In the genomic region with DNA sequence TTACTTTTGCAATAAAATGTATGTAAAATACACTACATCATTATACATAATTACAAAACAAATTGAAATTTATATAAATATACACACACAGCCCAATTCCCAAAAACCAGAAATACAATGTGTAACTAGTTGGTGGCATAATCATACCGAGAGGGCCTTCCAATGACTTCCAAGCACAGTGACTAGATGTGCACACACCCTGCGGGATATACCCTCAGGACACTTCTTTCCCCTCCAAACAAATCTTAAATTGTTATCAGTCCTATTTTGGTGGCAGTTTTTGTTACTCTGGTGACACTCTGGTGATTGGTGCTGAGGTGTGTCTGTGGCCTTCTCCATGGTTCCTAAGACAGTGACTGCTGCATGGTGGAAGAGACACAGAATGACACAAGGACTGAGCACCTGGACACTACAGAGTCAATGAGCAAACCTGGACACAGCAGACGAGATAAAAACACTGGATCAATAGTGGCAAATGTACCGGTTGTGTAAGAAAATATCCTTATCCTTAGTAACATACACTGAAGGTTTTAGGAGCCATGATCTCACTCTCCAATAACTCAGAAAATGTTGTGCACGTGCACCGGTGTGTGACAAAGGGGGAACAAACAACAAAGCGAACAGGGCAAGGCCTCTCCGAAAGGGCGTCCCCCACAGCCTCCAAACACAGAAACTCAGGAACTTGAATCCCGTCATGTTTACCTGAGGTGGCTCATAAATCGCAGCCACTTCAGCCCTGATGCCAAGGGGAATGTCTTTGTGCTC, we compare ENCODE assay signal across 28 cellular contexts. TPM values are rescaled to one million over a fixed set of nuclear protein-coding genes. Genes with fewer than 3 reads are reported as not detected.
"Had no signal": no experiment of that assay in that cellular context is flagged by ENCODE, and none has a peak within 500 bp of the region (broad histone marks: within the 10 kb centered on the region; RNA-seq: fewer than 3 reads in every experiment).

No MANE protein-coding gene starts in this region.

- H3K4me1 Mint-ChIP-seq: nephron had no signal

- H3K4me3 ChIP-seq: adrenal gland, ascending aorta, breast epithelium, colonic mucosa, dorsolateral prefrontal cortex, stomach, suprapubic skin, tibial nerve had no signal

- H3K4me3 Mint-ChIP-seq: central memory CD8-positive, alpha-beta T cell; effector memory CD8-positive, alpha-beta T cell; memory B cell; nephron; stimulated activated memory B cell treated with anti-CD40 and anti-IgM and Interleukin-4, amounts not matched to agents 10 μg/mL and 1 μg/mL and 100 μg/mL, for 72 hours; T-helper 17 cell had no signal

- H3K9me3 Mint-ChIP-seq: central memory CD8-positive, alpha-beta T cell; effector memory CD8-positive, alpha-beta T cell; memory B cell; nephron; stimulated activated memory B cell treated with anti-CD40 and anti-IgM and Interleukin-4, amounts not matched to agents 10 μg/mL and 1 μg/mL and 100 μg/mL, for 72 hours had no signal

- H3K36me3 ChIP-seq: breast epithelium had no signal

- H3K27me3 Mint-ChIP-seq: central memory CD8-positive, alpha-beta T cell; effector memory CD8-positive, alpha-beta T cell; memory B cell; stimulated activated memory B cell treated with anti-CD40 and anti-IgM and Interleukin-4, amounts not matched to agents 10 μg/mL and 1 μg/mL and 100 μg/mL, for 72 hours; T-helper 17 cell had no signal

- DNase-seq: activated CD4-positive, alpha-beta T cell treated with anti-CD3 and anti-CD28 coated beads, Interleukin-2, amount 50 U/mL, for 1 hour; activated effector memory CD4-positive, alpha-beta T cell treated with anti-CD3 and anti-CD28 coated beads, Interleukin-2, amount 50 U/mL, for 16 hours; activated naive CD4-positive, alpha-beta T cell treated with anti-CD3 and anti-CD28 coated beads, Interleukin-2, amount 50 U/mL, for 16 hours; adrenal gland; colonic mucosa; dorsolateral prefrontal cortex; effector memory CD8-positive, alpha-beta T cell; foreskin melanocyte; glutamatergic neuron; hippocampal formation; left cardiac atrium; nucleus accumbens; small intestine; stimulated activated CD4-positive, alpha-beta T cell treated with anti-CD3 and anti-CD28 coated beads, Interleukin-2, amount 100 ng/mL, for 24 hours; stomach; SW 1271; T-helper 17 cell had no signal

- H3K9me3 ChIP-seq: adrenal gland, ascending aorta, breast epithelium, colonic mucosa, stomach, suprapubic skin, tibial nerve had no signal

- ATAC-seq: effector memory CD8-positive, alpha-beta T cell; esophagus mucosa; left cardiac atrium; sciatic nerve; stimulated activated memory B cell treated with anti-CD40 and anti-IgM and Interleukin-4, amounts not matched to agents 10 μg/mL and 1 μg/mL and 100 μg/mL, for 72 hours; T-helper 17 cell had no signal

- H3K27ac ChIP-seq: adrenal gland, ascending aorta, breast epithelium, colonic mucosa, dorsolateral prefrontal cortex, stomach, suprapubic skin, tibial nerve had no signal

- H3K27ac Mint-ChIP-seq: effector memory CD8-positive, alpha-beta T cell; memory B cell; nephron; stimulated activated memory B cell treated with anti-CD40 and anti-IgM and Interleukin-4, amounts not matched to agents 10 μg/mL and 1 μg/mL and 100 μg/mL, for 72 hours; T-helper 17 cell had no signal

RNA-seq across cellular contexts. Expression of gene TSPAN10, which starts 33.0 kb away (rescaled TPM):
- total RNA-seq: ascending aorta, stomach had no signal

RNA-seq across cellular contexts. Expression of gene PDE6G, which starts 52.3 kb away (rescaled TPM):
- total RNA-seq: ascending aorta, colonic mucosa, esophagus mucosa, myocyte, sciatic nerve, tibial nerve had no signal
